ENCODE assay signal across 14 cellular contexts in genomic region chr2:238274152-238274865, GRCh38.
"Had no signal": no experiment of that assay in that cellular context is flagged by ENCODE, and none has a peak within 500 bp of the region (broad histone marks: within the 10 kb centered on the region; RNA-seq: fewer than 3 reads in every experiment).

No MANE protein-coding gene starts in this region.

- ATAC-seq: activated T-cell treated with anti-CD3 and anti-CD28 coated beads, Interleukin-2, amount 50 U/mL, for 72 hours; foreskin keratinocyte; heart left ventricle; naive thymus-derived CD8-positive, alpha-beta T cell had no signal

- H3K4me1 ChIP-seq: foreskin keratinocyte had no signal

- FAIRE-seq: keratinocyte had no signal

- H3K4me3 ChIP-seq: heart left ventricle, lung, thyroid gland had no signal

- DNase-seq: activated CD4-positive, alpha-beta memory T cell treated with anti-CD3 and anti-CD28 coated beads, Interleukin-2, amount 10 ng/mL, durations not matched to agents 7 days and 5 days; activated gamma-delta T cell treated with Interleukin-2 at 50 U/mL for 16 hours; activated naive CD8-positive, alpha-beta T cell treated with anti-CD3 and anti-CD28 coated beads for 36 hours; activated T-cell treated with anti-CD3 and anti-CD28 coated beads, Interleukin-2, amount 50 U/mL, for 72 hours; brain microvascular endothelial cell; foreskin keratinocyte; midbrain; naive thymus-derived CD8-positive, alpha-beta T cell; SW 1271; thyroid gland had no signal

- H3K27ac ChIP-seq: brain microvascular endothelial cell, foreskin keratinocyte, heart left ventricle, thyroid gland, VCaP had no signal

- H3K36me3 ChIP-seq: brain microvascular endothelial cell had no signal

- H3K27me3 ChIP-seq: brain microvascular endothelial cell, foreskin keratinocyte, heart left ventricle, thyroid gland had no signal

- H3K9me3 ChIP-seq: heart left ventricle, thyroid gland had no signal
